1 cellular context compared by ENCODE assay signal in the genomic region with DNA sequence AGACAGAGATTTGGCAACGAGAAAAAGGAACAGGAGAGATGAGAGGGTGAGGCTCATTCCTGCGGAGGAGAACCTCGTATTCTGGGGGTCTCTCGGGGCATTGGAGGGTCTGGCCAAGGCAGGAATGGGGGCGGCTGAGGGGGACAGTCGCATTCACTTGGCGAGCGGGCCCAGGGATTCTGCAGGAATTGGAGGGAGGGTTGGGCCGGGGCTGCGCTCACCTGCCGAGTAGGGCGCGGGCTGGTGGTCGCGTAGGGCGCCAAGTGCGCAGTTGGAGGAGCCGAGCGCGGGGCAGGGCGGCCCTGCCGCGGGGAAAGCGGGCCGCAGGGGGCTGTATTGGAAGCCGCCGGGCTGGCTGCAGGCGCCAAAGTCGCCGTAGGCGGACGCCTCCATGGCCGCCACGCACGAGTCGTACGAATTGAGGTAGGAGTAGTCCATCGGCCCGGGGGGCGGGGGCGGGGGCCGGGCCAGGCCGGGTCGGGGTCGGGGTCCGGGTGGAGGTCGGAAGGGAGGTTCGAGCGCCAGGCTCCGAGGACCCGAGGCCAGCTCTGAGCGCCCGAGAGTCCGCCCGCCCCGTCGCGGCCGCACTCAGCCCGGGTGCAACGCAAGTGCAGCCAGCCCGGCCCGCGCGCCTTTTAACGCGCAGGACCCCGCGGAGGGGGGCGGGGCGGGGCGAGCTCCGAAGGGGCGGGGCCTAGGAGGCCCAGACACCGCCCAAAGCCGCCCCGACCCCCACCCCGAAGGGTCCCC.
TF ChIP-seq lines count a peak whose summit lies in the region.

A gene (minus strand): TSS at position 610 of the 750 bp plus-strand sequence. CDS start 172 bp downstream, at position 438.

TF ChIP-seq in SK-N-SH, 30 proteins besides CTCF, POLR2A, EP300 and RAD21 (continued from another document):
- TF ChIP-seq, protein P1, sequence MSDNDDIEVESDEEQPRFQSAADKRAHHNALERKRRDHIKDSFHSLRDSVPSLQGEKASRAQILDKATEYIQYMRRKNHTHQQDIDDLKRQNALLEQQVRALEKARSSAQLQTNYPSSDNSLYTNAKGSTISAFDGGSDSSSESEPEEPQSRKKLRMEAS (IDR thresholded peaks at IDR 0.05; ENCODE audit: low read depth), result no peak
- TF ChIP-seq TAF1 (IDR thresholded peaks at IDR 0.05; ENCODE audit: borderline replicate concordance, low read depth, low read length) (peak; percentile 84), FOXJ3 (CRISPR knock-in tag; IDR thresholded peaks at IDR 0.05) (no peak), RCOR1 (IDR thresholded peaks at IDR 0.05; ENCODE audit: low read length) (no peak), CHD2 (IDR thresholded peaks at IDR 0.05; ENCODE audit: low read length, partially characterized antibody) (no peak), TCF12 (IDR thresholded peaks at IDR 0.05) (no peak), EZH2phosphoT487 (IDR thresholded peaks at IDR 0.05; ENCODE audit: borderline replicate concordance, low read depth) (no peak), MXI1 (IDR thresholded peaks at IDR 0.05; ENCODE audit: low read depth, low read length) (peak; percentile 51; the same call in 1 of the 2 replicates), TEAD4 (IDR thresholded peaks at IDR 0.05; ENCODE audit: borderline replicate concordance, insufficient read depth) (no peak), GATA2 (CRISPR knock-in tag; IDR thresholded peaks at IDR 0.05) (no peak), SMC3 (IDR thresholded peaks at IDR 0.05; ENCODE audit: low read depth, low read length) (no peak), NRF1 (IDR thresholded peaks at IDR 0.05; ENCODE audit: low read depth, low read length) (no peak)
- TF ChIP-seq, protein P2, sequence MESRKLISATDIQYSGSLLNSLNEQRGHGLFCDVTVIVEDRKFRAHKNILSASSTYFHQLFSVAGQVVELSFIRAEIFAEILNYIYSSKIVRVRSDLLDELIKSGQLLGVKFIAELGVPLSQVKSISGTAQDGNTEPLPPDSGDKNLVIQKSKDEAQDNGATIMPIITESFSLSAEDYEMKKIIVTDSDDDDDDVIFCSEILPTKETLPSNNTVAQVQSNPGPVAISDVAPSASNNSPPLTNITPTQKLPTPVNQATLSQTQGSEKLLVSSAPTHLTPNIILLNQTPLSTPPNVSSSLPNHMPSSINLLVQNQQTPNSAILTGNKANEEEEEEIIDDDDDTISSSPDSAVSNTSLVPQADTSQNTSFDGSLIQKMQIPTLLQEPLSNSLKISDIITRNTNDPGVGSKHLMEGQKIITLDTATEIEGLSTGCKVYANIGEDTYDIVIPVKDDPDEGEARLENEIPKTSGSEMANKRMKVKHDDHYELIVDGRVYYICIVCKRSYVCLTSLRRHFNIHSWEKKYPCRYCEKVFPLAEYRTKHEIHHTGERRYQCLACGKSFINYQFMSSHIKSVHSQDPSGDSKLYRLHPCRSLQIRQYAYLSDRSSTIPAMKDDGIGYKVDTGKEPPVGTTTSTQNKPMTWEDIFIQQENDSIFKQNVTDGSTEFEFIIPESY (IDR thresholded peaks at IDR 0.05; ENCODE audit: borderline replicate concordance, low read depth), result no peak
- TF ChIP-seq, protein P3, sequence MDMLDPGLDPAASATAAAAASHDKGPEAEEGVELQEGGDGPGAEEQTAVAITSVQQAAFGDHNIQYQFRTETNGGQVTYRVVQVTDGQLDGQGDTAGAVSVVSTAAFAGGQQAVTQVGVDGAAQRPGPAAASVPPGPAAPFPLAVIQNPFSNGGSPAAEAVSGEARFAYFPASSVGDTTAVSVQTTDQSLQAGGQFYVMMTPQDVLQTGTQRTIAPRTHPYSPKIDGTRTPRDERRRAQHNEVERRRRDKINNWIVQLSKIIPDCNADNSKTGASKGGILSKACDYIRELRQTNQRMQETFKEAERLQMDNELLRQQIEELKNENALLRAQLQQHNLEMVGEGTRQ (IDR thresholded peaks at IDR 0.05; ENCODE audit: borderline replicate concordance, low read depth, low read length), result no peak
- TF ChIP-seq, protein P4, sequence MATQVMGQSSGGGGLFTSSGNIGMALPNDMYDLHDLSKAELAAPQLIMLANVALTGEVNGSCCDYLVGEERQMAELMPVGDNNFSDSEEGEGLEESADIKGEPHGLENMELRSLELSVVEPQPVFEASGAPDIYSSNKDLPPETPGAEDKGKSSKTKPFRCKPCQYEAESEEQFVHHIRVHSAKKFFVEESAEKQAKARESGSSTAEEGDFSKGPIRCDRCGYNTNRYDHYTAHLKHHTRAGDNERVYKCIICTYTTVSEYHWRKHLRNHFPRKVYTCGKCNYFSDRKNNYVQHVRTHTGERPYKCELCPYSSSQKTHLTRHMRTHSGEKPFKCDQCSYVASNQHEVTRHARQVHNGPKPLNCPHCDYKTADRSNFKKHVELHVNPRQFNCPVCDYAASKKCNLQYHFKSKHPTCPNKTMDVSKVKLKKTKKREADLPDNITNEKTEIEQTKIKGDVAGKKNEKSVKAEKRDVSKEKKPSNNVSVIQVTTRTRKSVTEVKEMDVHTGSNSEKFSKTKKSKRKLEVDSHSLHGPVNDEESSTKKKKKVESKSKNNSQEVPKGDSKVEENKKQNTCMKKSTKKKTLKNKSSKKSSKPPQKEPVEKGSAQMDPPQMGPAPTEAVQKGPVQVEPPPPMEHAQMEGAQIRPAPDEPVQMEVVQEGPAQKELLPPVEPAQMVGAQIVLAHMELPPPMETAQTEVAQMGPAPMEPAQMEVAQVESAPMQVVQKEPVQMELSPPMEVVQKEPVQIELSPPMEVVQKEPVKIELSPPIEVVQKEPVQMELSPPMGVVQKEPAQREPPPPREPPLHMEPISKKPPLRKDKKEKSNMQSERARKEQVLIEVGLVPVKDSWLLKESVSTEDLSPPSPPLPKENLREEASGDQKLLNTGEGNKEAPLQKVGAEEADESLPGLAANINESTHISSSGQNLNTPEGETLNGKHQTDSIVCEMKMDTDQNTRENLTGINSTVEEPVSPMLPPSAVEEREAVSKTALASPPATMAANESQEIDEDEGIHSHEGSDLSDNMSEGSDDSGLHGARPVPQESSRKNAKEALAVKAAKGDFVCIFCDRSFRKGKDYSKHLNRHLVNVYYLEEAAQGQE (IDR thresholded peaks at IDR 0.05; ENCODE audit: low read depth, low read length), result peak; percentile 45; the same call in 1 of the 2 replicates
